ENCODE assay signal across 8 cellular contexts in the genomic region with DNA sequence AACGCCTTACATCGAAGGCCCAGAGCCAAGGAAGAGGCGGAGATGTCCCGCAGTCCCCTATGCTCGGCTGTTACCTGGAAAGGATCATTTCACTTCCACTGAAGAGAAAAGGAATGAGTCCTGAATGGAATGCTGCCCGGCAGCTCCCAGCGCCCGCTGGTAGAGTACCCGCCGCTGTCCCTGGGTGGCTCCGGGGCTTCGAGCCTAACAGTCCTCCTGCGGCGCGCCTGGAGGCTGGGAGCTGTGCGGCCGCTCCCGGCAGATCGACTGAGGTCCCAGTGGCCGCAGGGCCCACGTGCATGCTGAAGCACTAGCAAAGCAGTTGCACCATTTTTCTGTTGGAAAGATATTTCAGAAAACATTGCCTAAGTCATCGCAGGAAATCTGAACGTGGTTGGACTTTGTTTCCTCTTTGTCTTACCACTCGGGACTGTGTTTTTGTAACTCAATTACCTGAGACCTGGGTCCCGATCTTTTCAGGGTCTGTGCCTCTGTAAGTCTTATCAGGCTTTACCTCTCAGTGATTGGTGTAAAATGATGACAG. TPM values are rescaled to one million over a fixed set of nuclear protein-coding genes. Genes with fewer than 3 reads are reported as not detected.
DNase-seq lines count a peak whose midpoint lies in the region; ATAC-seq, FAIRE-seq and TF ChIP-seq lines count a peak whose summit lies in the region.

No MANE protein-coding gene starts in this region.

- H2AFZ ChIP-seq in KMS-11 (ENCODE audit: low read depth): peak overlapping the region; percentile 92

- TF ChIP-seq CTCF in KMS-11 (conservative IDR thresholded peaks at IDR 0.05; ENCODE audit: low read depth, low read length) (no peak), pancreas (IDR thresholded peaks at IDR 0.05) (no peak)

- peaks cover 0 to 9% (median 3%) of the 10 kb centered on the region in 8 donors for H3K9me3 Mint-ChIP-seq in CD4-positive, alpha-beta memory T cell
- no peaks in the 10 kb centered on the region for H3K9me3 Mint-ChIP-seq in activated T-helper 1 cell treated with anti-CD3 and anti-CD28 coated beads, Interleukin-12 subunit alpha, Interleukin-12 subunit beta, Interleukin-2, Interleukin-4 antibody, amounts not matched to agents 30 ng/mL and 10 ng/mL and 1 ng/mL, durations not matched to agents 14 hours and 24 hours and 36 hours

- peak overlapping the region; percentile 64 to 96 (median 94) for H3K4me3 Mint-ChIP-seq in CD4-positive, alpha-beta memory T cell
- peak overlapping the region; percentile 45 for H3K4me3 Mint-ChIP-seq in activated T-helper 1 cell treated with anti-CD3 and anti-CD28 coated beads, Interleukin-12 subunit alpha, Interleukin-12 subunit beta, Interleukin-2, Interleukin-4 antibody, amounts not matched to agents 30 ng/mL and 10 ng/mL and 1 ng/mL, durations not matched to agents 14 hours and 24 hours and 36 hours

- intact Hi-C loops in CD4-positive, alpha-beta memory T cell (cut with micrococcal nuclease): loop anchor here (1.0 to 10.0 kb wide), 2 partner anchors 298 to 1134 kb away; a partner anchor contains a TSS
- intact Hi-C loops in activated T-helper 1 cell treated with anti-CD3 and anti-CD28 coated beads, Interleukin-12 subunit alpha, Interleukin-12 subunit beta, Interleukin-2, Interleukin-4 antibody, amounts not matched to agents 30 ng/mL and 10 ng/mL and 1 ng/mL, durations not matched to agents 14 hours and 24 hours and 36 hours (cut with micrococcal nuclease): loop anchor here (2.0 to 5.0 kb wide), 2 partner anchors 532 to 1137 kb away; a partner anchor contains a TSS
- intact Hi-C loops in left cardiac atrium (cut with DNase I): loop anchor here in 1 of 2 donors (5.0 to 10.0 kb wide), 3 partner anchors 317 to 894 kb away; a partner anchor contains a TSS
- intact Hi-C loops in pancreas (cut with DNase I): loop anchor here in 2 of 3 donors (5.0 to 10.0 kb wide), 2 partner anchors 374 to 892 kb away; no protein-coding TSS in a partner anchor

- H3K27me3 Mint-ChIP-seq in CD4-positive, alpha-beta memory T cell: peaks cover 15 to 19% of the 10 kb centered on the region in 2 donors
- H3K27me3 Mint-ChIP-seq in activated T-helper 1 cell treated with anti-CD3 and anti-CD28 coated beads, Interleukin-12 subunit alpha, Interleukin-12 subunit beta, Interleukin-2, Interleukin-4 antibody, amounts not matched to agents 30 ng/mL and 10 ng/mL and 1 ng/mL, durations not matched to agents 14 hours and 24 hours and 36 hours (ENCODE audit: insufficient read depth): peaks cover 40% of the 10 kb centered on the region

- H3K27ac Mint-ChIP-seq in CD4-positive, alpha-beta memory T cell: peak overlapping the region; percentile 20 to 99 (median 96)
- H3K27ac Mint-ChIP-seq in activated T-helper 1 cell treated with anti-CD3 and anti-CD28 coated beads, Interleukin-12 subunit alpha, Interleukin-12 subunit beta, Interleukin-2, Interleukin-4 antibody, amounts not matched to agents 30 ng/mL and 10 ng/mL and 1 ng/mL, durations not matched to agents 14 hours and 24 hours and 36 hours: peak overlapping the region; percentile 9

- H4K20me1 ChIP-seq in KMS-11 (ENCODE audit: insufficient read depth): no peaks in the 10 kb centered on the region

- 26 to 27% methylated on average over 25 of the region's 25 CpGs for WGBS in pancreas, 2 donors

- H3K4me1 ChIP-seq in CD4-positive, alpha-beta memory T cell (ENCODE audit: insufficient read depth, low read length): peaks cover 48% of the 10 kb centered on the region
- H3K4me1 ChIP-seq in KMS-11 (ENCODE audit: low read depth, poor library complexity, severe bottlenecking) (peaks cover 28% of the 10 kb centered on the region), pancreas (peaks cover 0 to 19% (median 8%) of the 10 kb centered on the region in 3 donors)

- peak overlapping the region; percentile 77 for H3K4me2 ChIP-seq in KMS-11

- H3K36me3 Mint-ChIP-seq in CD4-positive, alpha-beta memory T cell: peaks cover 0 to 6% of the 10 kb centered on the region in 2 donors
- peaks cover 2% of the 10 kb centered on the region for H3K36me3 Mint-ChIP-seq in activated T-helper 1 cell treated with anti-CD3 and anti-CD28 coated beads, Interleukin-12 subunit alpha, Interleukin-12 subunit beta, Interleukin-2, Interleukin-4 antibody, amounts not matched to agents 30 ng/mL and 10 ng/mL and 1 ng/mL, durations not matched to agents 14 hours and 24 hours and 36 hours (ENCODE audit: low read depth)

- CTCF ChIA-PET in CD4-positive, alpha-beta memory T cell (lab: Charles Lee; ENCODE audit: partially characterized antibody): interaction anchor here (5.7 kb wide), 2 partner anchors 55 to 381 kb away, joined by 84 to 110 read pairs; no protein-coding TSS in a partner anchor

- no peak for DNase-seq in CD4-positive, alpha-beta memory T cell
- no peak for DNase-seq in activated T-helper 1 cell treated with anti-CD3 and anti-CD28 coated beads, Interleukin-12 subunit alpha, Interleukin-12 subunit beta, Interleukin-2, Interleukin-4 antibody, amounts not matched to agents 30 ng/mL and 10 ng/mL and 1 ng/mL, durations not matched to agents 14 hours and 24 hours and 36 hours (ENCODE audit: low spot score)
- DNase-seq in left cardiac atrium (peak; percentile 74), pancreas (peak; percentile 58 to 87 (median 72)), GM12891 (ENCODE audit: insufficient read length, low spot score) (no peak)

- H3K9me3 ChIP-seq in CD4-positive, alpha-beta memory T cell (ENCODE audit: control insufficient read depth in 1 of 2, low read length in 2 of 2): no peaks in the 10 kb centered on the region
- no peaks in the 10 kb centered on the region for H3K9me3 ChIP-seq in pancreas

- no peaks in the 10 kb centered on the region for H3K79me2 ChIP-seq in KMS-11 (ENCODE audit: insufficient read depth, low read depth)

- ATAC-seq in left cardiac atrium (peak; percentile 55 to 62), pancreas (peak; percentile 38 to 52 (median 44)), GM18519 (IDR thresholded peaks at IDR 0.05; ENCODE audit: low FRiP score, unreplicated experiment) (no peak), GM21526 (IDR thresholded peaks at IDR 0.05; ENCODE audit: low FRiP score, unreplicated experiment) (no peak)

- POLR2A ChIA-PET in CD4-positive, alpha-beta memory T cell (lab: Charles Lee; ENCODE audit: partially characterized antibody): interaction anchor here (0.6 to 7.7 kb wide), 5 partner anchors 20 to 317 kb away, joined by 3 to 82 read pairs (median 5); a partner anchor contains a TSS

- H3K9ac ChIP-seq in KMS-11: no peak overlapping the region

- peak overlapping the region; percentile 90 for H3K27ac ChIP-seq in CD4-positive, alpha-beta memory T cell (ENCODE audit: low read depth, low read length)
- H3K27ac ChIP-seq in KMS-11: peak overlapping the region; percentile 80; the same call in 1 of the 2 replicates
- H3K27ac ChIP-seq in pancreas: peak overlapping the region; percentile 13 to 99 (median 60)

- no peaks in the 10 kb centered on the region for H3K36me3 ChIP-seq in CD4-positive, alpha-beta memory T cell (ENCODE audit: insufficient read depth, low read length)
- H3K36me3 ChIP-seq in KMS-11 (ENCODE audit: insufficient read depth) (no peaks in the 10 kb centered on the region), pancreas (no peaks in the 10 kb centered on the region)

- peaks cover 21% of the 10 kb centered on the region for H3K27me3 ChIP-seq in CD4-positive, alpha-beta memory T cell (ENCODE audit: insufficient read depth, low read length)
- no peaks in the 10 kb centered on the region; the same call in 1 of the 2 replicates for H3K27me3 ChIP-seq in KMS-11 (ENCODE audit: insufficient read depth, low read depth)
- peaks cover 0 to under 1% (median 0%) of the 10 kb centered on the region in 4 donors for H3K27me3 ChIP-seq in pancreas

- H3K4me1 Mint-ChIP-seq in CD4-positive, alpha-beta memory T cell: peaks cover 17 to 67% (median 39%) of the 10 kb centered on the region in 4 donors
- peaks cover 31% of the 10 kb centered on the region for H3K4me1 Mint-ChIP-seq in activated T-helper 1 cell treated with anti-CD3 and anti-CD28 coated beads, Interleukin-12 subunit alpha, Interleukin-12 subunit beta, Interleukin-2, Interleukin-4 antibody, amounts not matched to agents 30 ng/mL and 10 ng/mL and 1 ng/mL, durations not matched to agents 14 hours and 24 hours and 36 hours (ENCODE audit: low read depth)

- TF ChIP-seq POLR2A in GM12891 (IDR thresholded peaks at IDR 0.05; ENCODE audit: low read depth, low read length): no peak

- FAIRE-seq in pancreas (lab: Jason Lieb, UNC) (no peak), GM12891 (lab: Jason Lieb, UNC) (no peak)

- peak overlapping the region; percentile 31 to 91 for H3K4me3 ChIP-seq in CD4-positive, alpha-beta memory T cell (ENCODE audit: low read length in 2 of 2)
- no peak overlapping the region for H3K4me3 ChIP-seq in KMS-11 (IDR thresholded peaks at IDR 0.05; ENCODE audit: insufficient read depth, low read depth, low read length)
- peak overlapping the region in 2 of 4 donors; percentile 92 to 95 for H3K4me3 ChIP-seq in pancreas

TF ChIP-seq in GM12891, 5 proteins besides CTCF, POLR2A, EP300 and RAD21:
- TF ChIP-seq PAX5 (IDR thresholded peaks at IDR 0.05; ENCODE audit: insufficient read depth, low read length, severe bottlenecking): no peak
- no peak for TF ChIP-seq POU2F2 (IDR thresholded peaks at IDR 0.05; ENCODE audit: low read depth, low read length)

RNA-seq across cellular contexts. Expression of a gene that starts 1.0 kb away (rescaled TPM):
- total RNA-seq in CD4-positive, alpha-beta memory T cell: not detected
- polyA plus RNA-seq in CD4-positive, alpha-beta memory T cell: not detected
- not detected in 2 replicates for total RNA-seq in activated T-helper 1 cell treated with anti-CD3 and anti-CD28 coated beads, Interleukin-12 subunit alpha, Interleukin-12 subunit beta, Interleukin-2, Interleukin-4 antibody, amounts not matched to agents 30 ng/mL and 10 ng/mL and 1 ng/mL, durations not matched to agents 14 hours and 24 hours and 36 hours
- not detected for total RNA-seq in left cardiac atrium
- not detected for total RNA-seq in pancreas
- polyA plus RNA-seq in pancreas: not detected
- not detected for polyA plus RNA-seq in GM12891 (2012; ENCODE audit: low read depth, missing spikeins)

RNA-seq across cellular contexts. Expression of a gene that starts 13.6 kb away (rescaled TPM):
- total RNA-seq in CD4-positive, alpha-beta memory T cell: under 1 TPM; 0.30 to 0.38 TPM
- under 1 TPM in 1 of 2 donors, not detected in 1; 0.09 TPM for polyA plus RNA-seq in CD4-positive, alpha-beta memory T cell
- 0.21 TPM in 1 of 2 replicates, not detected in the other for total RNA-seq in activated T-helper 1 cell treated with anti-CD3 and anti-CD28 coated beads, Interleukin-12 subunit alpha, Interleukin-12 subunit beta, Interleukin-2, Interleukin-4 antibody, amounts not matched to agents 30 ng/mL and 10 ng/mL and 1 ng/mL, durations not matched to agents 14 hours and 24 hours and 36 hours
- total RNA-seq in left cardiac atrium: under 1 TPM; 0.09 to 0.29 TPM
- under 1 TPM; 0.09 to 0.47 (median 0.33) TPM for total RNA-seq in pancreas
- polyA plus RNA-seq in pancreas: under 1 TPM; 0.30 to 0.54 TPM
- polyA plus RNA-seq in GM12891 (2012; ENCODE audit: low read depth, missing spikeins): 0.05 TPM

Comparison
In these comparisons a context has a peak if more than half of its experiments do, and no peak if none do; other contexts are left out.
1. DNase-seq: peak in left cardiac atrium (single experiment) and pancreas (6 of 6); none in CD4-positive, alpha-beta memory T cell (0 of 5), activated T-helper 1 cell treated with anti-CD3 and anti-CD28 coated beads, Interleukin-12 subunit alpha, Interleukin-12 subunit beta, Interleukin-2, Interleukin-4 antibody, amounts not matched to agents 30 ng/mL and 10 ng/mL and 1 ng/mL, durations not matched to agents 14 hours and 24 hours and 36 hours (single experiment) and GM12891 (single experiment).
2. ATAC-seq: peak in left cardiac atrium (2 of 2) and pancreas (4 of 4); none in GM18519 (single experiment) and GM21526 (single experiment).
3. Peak in every context shown above with its lines, with median percentiles within 50 percentile points of each other: H3K27ac ChIP-seq.